15 cellular contexts compared by ENCODE assay signal in genomic region chr20:59020938-59021551, GRCh38. TPM values are rescaled to one million over a fixed set of nuclear protein-coding genes. Genes with fewer than 3 reads are reported as not detected.
DNase-seq lines count a peak whose midpoint lies in the region; ATAC-seq, FAIRE-seq and TF ChIP-seq lines count a peak whose summit lies in the region.
"Had no signal": no experiment of that assay in that cellular context is flagged by ENCODE, and none has a peak within 500 bp of the region (broad histone marks: within the 10 kb centered on the region; RNA-seq: fewer than 3 reads in every experiment).

No MANE protein-coding gene starts in this region.

- H3K36me3 Mint-ChIP-seq in activated CD4-positive, alpha-beta memory T cell treated with anti-CD3 and anti-CD28 coated beads for 36 hours = peaks cover 30% of the 10 kb centered on the region
- H3K36me3 Mint-ChIP-seq in activated CD4-positive, alpha-beta memory T cell treated with anti-CD3 and anti-CD28 coated beads, Interleukin-2, amount 10 ng/mL, durations not matched to agents 7 days and 5 days (ENCODE audit: low read depth) = peaks cover 38% of the 10 kb centered on the region

- in situ Hi-C loops in SK-MEL-5 (cut with HindIII; ENCODE audit: low pct_unique_long_range_greater_than_20kb, low sequenced_read_pairs) = no loop called here

- peak; percentile 6 for DNase-seq in activated CD4-positive, alpha-beta memory T cell treated with anti-CD3 and anti-CD28 coated beads for 36 hours
- DNase-seq in activated CD4-positive, alpha-beta memory T cell treated with anti-CD3 and anti-CD28 coated beads, Interleukin-2, amount 10 ng/mL, durations not matched to agents 7 days and 5 days = no peak
- DNase-seq in SK-MEL-5 (ENCODE audit: low read depth, low spot score) = peak; percentile 77
- peak; percentile 90 for DNase-seq in epithelial cell of esophagus (ENCODE audit: low read depth)
- peak; percentile 66 for DNase-seq in renal cortical epithelial cell (ENCODE audit: low read depth)
- DNase-seq in H54 (ENCODE audit: insufficient read length, low spot score) = no peak
- no peak for DNase-seq in central memory CD4-positive, alpha-beta T cell
- DNase-seq: caudate nucleus; DMS53; left lung; NCI-H82; stimulated activated CD4-positive, alpha-beta T cell treated with anti-CD3 and anti-CD28 coated beads, Interleukin-2, amount 100 ng/mL, for 48 hours had no signal

- no peak overlapping the region for H3K4me3 ChIP-seq in epithelial cell of esophagus (ENCODE audit: low read length)
- H3K4me3 ChIP-seq: left lung had no signal

- H3K27me3 Mint-ChIP-seq in activated CD4-positive, alpha-beta memory T cell treated with anti-CD3 and anti-CD28 coated beads for 36 hours = no peaks in the 10 kb centered on the region
- H3K27me3 Mint-ChIP-seq in activated CD4-positive, alpha-beta memory T cell treated with anti-CD3 and anti-CD28 coated beads, Interleukin-2, amount 10 ng/mL, durations not matched to agents 7 days and 5 days = no peaks in the 10 kb centered on the region

- H3K27ac Mint-ChIP-seq in activated CD4-positive, alpha-beta memory T cell treated with anti-CD3 and anti-CD28 coated beads for 36 hours = no peak overlapping the region
- H3K27ac Mint-ChIP-seq in activated CD4-positive, alpha-beta memory T cell treated with anti-CD3 and anti-CD28 coated beads, Interleukin-2, amount 10 ng/mL, durations not matched to agents 7 days and 5 days = no peak overlapping the region
- H3K27ac Mint-ChIP-seq: T-helper 1 cell treated with Interleukin-12 subunit alpha and Interleukin-12 subunit beta and Interleukin-4 antibody, amounts not matched to agents 30 μg/mL and 1 μg/mL, for 36 hours had no signal

- no peak for TF ChIP-seq CTCF in epithelial cell of esophagus (IDR thresholded peaks at IDR 0.05; ENCODE audit: insufficient read depth, low read depth, low read length, missing control alignments)

- TF ChIP-seq POLR2A in H54 (IDR thresholded peaks at IDR 0.05; ENCODE audit: low read depth, low read length) = no peak

- peaks cover 20% of the 10 kb centered on the region for H3K4me1 Mint-ChIP-seq in activated CD4-positive, alpha-beta memory T cell treated with anti-CD3 and anti-CD28 coated beads for 36 hours (ENCODE audit: low read depth)
- H3K4me1 Mint-ChIP-seq in activated CD4-positive, alpha-beta memory T cell treated with anti-CD3 and anti-CD28 coated beads, Interleukin-2, amount 10 ng/mL, durations not matched to agents 7 days and 5 days = peaks cover 20% of the 10 kb centered on the region

- H3K9me3 Mint-ChIP-seq in activated CD4-positive, alpha-beta memory T cell treated with anti-CD3 and anti-CD28 coated beads for 36 hours = no peaks in the 10 kb centered on the region
- H3K9me3 Mint-ChIP-seq in activated CD4-positive, alpha-beta memory T cell treated with anti-CD3 and anti-CD28 coated beads, Interleukin-2, amount 10 ng/mL, durations not matched to agents 7 days and 5 days = no peaks in the 10 kb centered on the region
- H3K9me3 Mint-ChIP-seq: T-helper 1 cell treated with Interleukin-12 subunit alpha and Interleukin-12 subunit beta and Interleukin-4 antibody, amounts not matched to agents 30 μg/mL and 1 μg/mL, for 36 hours had no signal

- H3K4me3 Mint-ChIP-seq in activated CD4-positive, alpha-beta memory T cell treated with anti-CD3 and anti-CD28 coated beads for 36 hours = no peak overlapping the region
- H3K4me3 Mint-ChIP-seq in activated CD4-positive, alpha-beta memory T cell treated with anti-CD3 and anti-CD28 coated beads, Interleukin-2, amount 10 ng/mL, durations not matched to agents 7 days and 5 days = no peak overlapping the region
- H3K4me3 Mint-ChIP-seq: T-helper 1 cell treated with Interleukin-12 subunit alpha and Interleukin-12 subunit beta and Interleukin-4 antibody, amounts not matched to agents 30 μg/mL and 1 μg/mL, for 36 hours had no signal

- intact Hi-C loops in activated CD4-positive, alpha-beta memory T cell treated with anti-CD3 and anti-CD28 coated beads for 36 hours (cut with micrococcal nuclease) = no loop called here

- POLR2A ChIA-PET in activated CD4-positive, alpha-beta memory T cell treated with anti-CD3 and anti-CD28 coated beads for 36 hours (lab: Charles Lee) = no interaction called here
- POLR2A ChIA-PET in activated CD4-positive, alpha-beta memory T cell treated with anti-CD3 and anti-CD28 coated beads, Interleukin-2, amount 10 ng/mL, durations not matched to agents 7 days and 5 days (lab: Charles Lee) = no interaction called here

- no peak for ATAC-seq in GM18867 (IDR thresholded peaks at IDR 0.05; ENCODE audit: unreplicated experiment)
- ATAC-seq: left lung had no signal

- FAIRE-seq in H54 (lab: Jason Lieb, UNC) = no peak

- CTCF ChIA-PET in activated CD4-positive, alpha-beta memory T cell treated with anti-CD3 and anti-CD28 coated beads for 36 hours (lab: Charles Lee) = no interaction called here
- CTCF ChIA-PET in activated CD4-positive, alpha-beta memory T cell treated with anti-CD3 and anti-CD28 coated beads, Interleukin-2, amount 10 ng/mL, durations not matched to agents 7 days and 5 days (lab: Charles Lee) = no interaction called here

RNA-seq across cellular contexts. Expression of gene TUBB1, which starts 1.8 kb away (rescaled TPM):
- not detected for total RNA-seq in activated CD4-positive, alpha-beta memory T cell treated with anti-CD3 and anti-CD28 coated beads for 36 hours
- total RNA-seq in activated CD4-positive, alpha-beta memory T cell treated with anti-CD3 and anti-CD28 coated beads, Interleukin-2, amount 10 ng/mL, durations not matched to agents 7 days and 5 days = not detected
- total RNA-seq in SK-MEL-5 (2014; rRNA removed; shearing (Covaris generic)) = not detected in 2 replicates
- not detected in 2 replicates for polyA plus RNA-seq in SK-MEL-5 (2015; cell fraction: cytosol; rRNA removed)
- polyA plus RNA-seq in SK-MEL-5 (2015; cell fraction: nucleus; rRNA removed) = not detected in 2 replicates
- total RNA-seq in renal cortical epithelial cell = not detected in 2 replicates
- total RNA-seq: glomerular endothelial cell had no signal

RNA-seq across cellular contexts. Expression of gene ATP5F1E, which starts 11.1 kb away (rescaled TPM):
- 10 to 100 TPM; 82.2 to 90.4 TPM for total RNA-seq in activated CD4-positive, alpha-beta memory T cell treated with anti-CD3 and anti-CD28 coated beads for 36 hours
- total RNA-seq in activated CD4-positive, alpha-beta memory T cell treated with anti-CD3 and anti-CD28 coated beads, Interleukin-2, amount 10 ng/mL, durations not matched to agents 7 days and 5 days = 10 to 100 TPM; 80.4 to 82.1 TPM
- total RNA-seq in SK-MEL-5 (2014; rRNA removed; shearing (Covaris generic)) = 96.6 and 107 TPM in 2 replicates
- polyA plus RNA-seq in SK-MEL-5 (2015; cell fraction: cytosol; rRNA removed) = 40.4 and 52.9 TPM in 2 replicates
- polyA plus RNA-seq in SK-MEL-5 (2015; cell fraction: nucleus; rRNA removed) = 41.8 and 51.7 TPM in 2 replicates
- 22.2 and 24.7 TPM in 2 replicates for total RNA-seq in renal cortical epithelial cell

RNA-seq across cellular contexts. Expression of gene CTSZ, which starts 14.0 kb away (rescaled TPM):
- total RNA-seq in activated CD4-positive, alpha-beta memory T cell treated with anti-CD3 and anti-CD28 coated beads for 36 hours = 10 to 100 TPM; 32.9 to 34.8 TPM
- total RNA-seq in activated CD4-positive, alpha-beta memory T cell treated with anti-CD3 and anti-CD28 coated beads, Interleukin-2, amount 10 ng/mL, durations not matched to agents 7 days and 5 days = 10 to 100 TPM; 45.0 to 49.0 TPM
- total RNA-seq in SK-MEL-5 (2014; rRNA removed; shearing (Covaris generic)) = 187 and 200 TPM in 2 replicates
- polyA plus RNA-seq in SK-MEL-5 (2015; cell fraction: cytosol; rRNA removed) = 575 and 577 TPM in 2 replicates
- polyA plus RNA-seq in SK-MEL-5 (2015; cell fraction: nucleus; rRNA removed) = 51.5 and 55.3 TPM in 2 replicates
- total RNA-seq in renal cortical epithelial cell = 244 and 387 TPM in 2 replicates

RNA-seq across cellular contexts. Expression of gene PRELID3B, which starts 21.5 kb away (rescaled TPM):
- total RNA-seq in activated CD4-positive, alpha-beta memory T cell treated with anti-CD3 and anti-CD28 coated beads for 36 hours = 100 to 1,000 TPM; 148 to 151 TPM
- 10 to 100 TPM; 88.6 to 88.7 TPM for total RNA-seq in activated CD4-positive, alpha-beta memory T cell treated with anti-CD3 and anti-CD28 coated beads, Interleukin-2, amount 10 ng/mL, durations not matched to agents 7 days and 5 days
- 105 and 108 TPM in 2 replicates for total RNA-seq in SK-MEL-5 (2014; rRNA removed; shearing (Covaris generic))
- polyA plus RNA-seq in SK-MEL-5 (2015; cell fraction: cytosol; rRNA removed) = 50.4 and 59.2 TPM in 2 replicates
- 38.9 and 41.1 TPM in 2 replicates for polyA plus RNA-seq in SK-MEL-5 (2015; cell fraction: nucleus; rRNA removed)
- 86.5 and 133 TPM in 2 replicates for total RNA-seq in renal cortical epithelial cell

RNA-seq across cellular contexts. Expression of gene NELFCD, which starts 40.0 kb away (rescaled TPM):
- total RNA-seq in activated CD4-positive, alpha-beta memory T cell treated with anti-CD3 and anti-CD28 coated beads for 36 hours = 10 to 100 TPM; 80.5 to 92.3 TPM
- 10 to 100 TPM; 63.3 to 69.0 TPM for total RNA-seq in activated CD4-positive, alpha-beta memory T cell treated with anti-CD3 and anti-CD28 coated beads, Interleukin-2, amount 10 ng/mL, durations not matched to agents 7 days and 5 days
- total RNA-seq in SK-MEL-5 (2014; rRNA removed; shearing (Covaris generic)) = 76.2 and 86.5 TPM in 2 replicates
- polyA plus RNA-seq in SK-MEL-5 (2015; cell fraction: cytosol; rRNA removed) = 130 and 155 TPM in 2 replicates
- 177 and 220 TPM in 2 replicates for polyA plus RNA-seq in SK-MEL-5 (2015; cell fraction: nucleus; rRNA removed)
- 48.4 and 107 TPM in 2 replicates for total RNA-seq in renal cortical epithelial cell

Comparison
In these comparisons a context has a peak if more than half of its experiments do, and no peak if none do; other contexts are left out.
1. DNase-seq: peak in activated CD4-positive, alpha-beta memory T cell treated with anti-CD3 and anti-CD28 coated beads for 36 hours (single experiment), SK-MEL-5 (single experiment), epithelial cell of esophagus (single experiment) and renal cortical epithelial cell (single experiment); none in activated CD4-positive, alpha-beta memory T cell treated with anti-CD3 and anti-CD28 coated beads, Interleukin-2, amount 10 ng/mL, durations not matched to agents 7 days and 5 days (single experiment), H54 (single experiment) and central memory CD4-positive, alpha-beta T cell (single experiment).